ENCODE assay signal across 8 cellular contexts in genomic region chr11:43987384-43988039, GRCh38. TPM values are rescaled to one million over a fixed set of nuclear protein-coding genes. Genes with fewer than 3 reads are reported as not detected.
DNase-seq lines count a peak whose midpoint lies in the region; ATAC-seq, FAIRE-seq and TF ChIP-seq lines count a peak whose summit lies in the region.

No MANE protein-coding gene starts in this region.

- BruUV-seq in endothelial cell of umbilical vein (replicated peaks; lab: Mats Ljungman, UMichigan): no TSS peak

- no peaks in the 10 kb centered on the region for H3K4me1 ChIP-seq in endothelial cell of umbilical vein (ENCODE audit: control insufficient read depth, extremely low read depth, insufficient read depth, low read length)
- H3K4me1 ChIP-seq in suprapubic skin: peaks cover 23% of the 10 kb centered on the region

- POLR2A ChIA-PET in endothelial cell of umbilical vein (lab: Charles Lee): no interaction called here
- POLR2A ChIA-PET in GM10248 (lab: Yijun Ruan, JAX): no interaction called here

- 27% methylated on average over 9 of the region's 17 CpGs for WGBS in suprapubic skin

- TF ChIP-seq CTCF in endothelial cell of umbilical vein (IDR thresholded peaks at IDR 0.05; ENCODE audit: extremely low read depth in 1 of 2, insufficient read depth in 1 of 2, low read depth in 1 of 2, low read length in 2 of 2): no peak
- no peak for TF ChIP-seq CTCF in suprapubic skin (IDR thresholded peaks at IDR 0.05)
- TF ChIP-seq CTCF in GM10248 (IDR thresholded peaks at IDR 0.05; ENCODE audit: control extremely low read depth, extremely low read depth, low read depth, missing control alignments): no peak

- H3K9me3 ChIP-seq in MG63: no peaks in the 10 kb centered on the region
- no peaks in the 10 kb centered on the region for H3K9me3 ChIP-seq in endothelial cell of umbilical vein (replicated peaks; ENCODE audit: control insufficient read depth, insufficient read depth, low read length)
- no peaks in the 10 kb centered on the region for H3K9me3 ChIP-seq in suprapubic skin

- H3K27ac ChIP-seq in endothelial cell of umbilical vein (ENCODE audit: insufficient read depth, low read depth, low read length) (no peak overlapping the region), suprapubic skin (peak overlapping the region; percentile 33)

- ATAC-seq in HG03354 (IDR thresholded peaks at IDR 0.05; ENCODE audit: poor library complexity, severe bottlenecking, unreplicated experiment): no peak

- dilution Hi-C loops in endothelial cell of umbilical vein (cut with MboI; ENCODE audit: extremely low pct_ligation_motif_present, low sequenced_read_pairs): no loop called here

- CTCF ChIA-PET in endothelial cell of umbilical vein (lab: Charles Lee) (interaction anchor here (0.8 to 1.6 kb wide), 2 partner anchors 14 to 50 kb away, joined by 3 read pairs; no protein-coding TSS in a partner anchor), GM10248 (lab: Yijun Ruan, JAX) (no interaction called here)

- no peak for TF ChIP-seq EP300 in suprapubic skin (IDR thresholded peaks at IDR 0.05)

- H3K9ac ChIP-seq in endothelial cell of umbilical vein (replicated peaks; ENCODE audit: extremely low read depth, insufficient read depth, low read length): no peak overlapping the region

- no peak for FAIRE-seq in endothelial cell of umbilical vein (lab: Jason Lieb, UNC)

- intact Hi-C loops in endothelial cell of umbilical vein (cut with micrococcal nuclease): no loop called here

- no peak overlapping the region for H3K4me3 ChIP-seq in MG63
- H3K4me3 ChIP-seq in endothelial cell of umbilical vein (replicated peaks in 1 of 3; ENCODE audit: insufficient read depth in 1 of 3, low read depth in 1 of 3, low read length in 3 of 3): no peak overlapping the region
- no peak overlapping the region for H3K4me3 ChIP-seq in suprapubic skin

- no peak overlapping the region for H2AFZ ChIP-seq in endothelial cell of umbilical vein (ENCODE audit: low read depth, low read length)

- no peaks in the 10 kb centered on the region for H3K27me3 ChIP-seq in MG63
- H3K27me3 ChIP-seq in endothelial cell of umbilical vein (ENCODE audit: control insufficient read depth in 2 of 2, insufficient read depth in 2 of 2, low read length in 2 of 2): peaks cover 0 to 18% of the 10 kb centered on the region in 2 experiments
- H3K27me3 ChIP-seq in suprapubic skin: peaks cover 2% of the 10 kb centered on the region

- DNase-seq in MG63 (peak; percentile 91), endothelial cell of umbilical vein (ENCODE audit: low read depth, low spot score) (peak; percentile 47), medulla oblongata (ENCODE audit: extremely low spot score) (peak; percentile 74), suprapubic skin (ENCODE audit: low spot score in 2 of 2) (peak; percentile 85 to 87), GM10248 (ENCODE audit: extremely low spot score) (no peak), NCI-H1105 treated with DMSO at 0.1 percent for 48 hours (lab: John Stamatoyannopoulos, UW) (no peak), NCI-H187 treated with DMSO at 0.1 percent for 48 hours (lab: John Stamatoyannopoulos, UW) (no peak)

- H3K9me1 ChIP-seq in endothelial cell of umbilical vein (replicated peaks; ENCODE audit: control insufficient read depth, extremely low read depth, insufficient read depth, low read length): no peaks in the 10 kb centered on the region

- H4K20me1 ChIP-seq in endothelial cell of umbilical vein (replicated peaks; ENCODE audit: control insufficient read depth, extremely low read depth, insufficient read depth, low read length): no peaks in the 10 kb centered on the region

- H3K4me2 ChIP-seq in endothelial cell of umbilical vein (ENCODE audit: insufficient read depth, low read length): no peak overlapping the region

- H3K79me2 ChIP-seq in endothelial cell of umbilical vein (ENCODE audit: control insufficient read depth, insufficient read depth, low read length): no peaks in the 10 kb centered on the region

- no peaks in the 10 kb centered on the region for H3K36me3 ChIP-seq in MG63
- H3K36me3 ChIP-seq in endothelial cell of umbilical vein (ENCODE audit: control insufficient read depth in 2 of 2, extremely low read depth in 1 of 2, insufficient read depth in 2 of 2, low read length in 2 of 2): no peaks in the 10 kb centered on the region
- no peaks in the 10 kb centered on the region for H3K36me3 ChIP-seq in suprapubic skin

- TF ChIP-seq POLR2A in endothelial cell of umbilical vein (IDR thresholded peaks at IDR 0.05; ENCODE audit: low read depth, low read length) (no peak), suprapubic skin (IDR thresholded peaks at IDR 0.05) (no peak)

TF ChIP-seq in endothelial cell of umbilical vein, 7 proteins besides CTCF, POLR2A, EP300 and RAD21:
- TF ChIP-seq MAX (IDR thresholded peaks at IDR 0.05; ENCODE audit: insufficient read depth, insufficient read length) (no peak), MYC (IDR thresholded peaks at IDR 0.05; ENCODE audit: low read depth, low read length) (no peak), JUN (IDR thresholded peaks at IDR 0.05; ENCODE audit: borderline replicate concordance, insufficient read depth, insufficient read length, low read depth) (no peak), POLR2AphosphoS5 (IDR thresholded peaks at IDR 0.05; ENCODE audit: insufficient read depth, low read depth, low read length) (no peak), GATA2 (IDR thresholded peaks at IDR 0.05; ENCODE audit: insufficient read depth, insufficient read length, low read depth, low read length) (no peak), FOS (IDR thresholded peaks at IDR 0.05; ENCODE audit: borderline replicate concordance, insufficient read depth, low read length) (no peak), EZH2 (IDR thresholded peaks at IDR 0.05; ENCODE audit: borderline replicate concordance, low read depth, low read length, severe bottlenecking) (no peak)

RNA-seq across cellular contexts. Expression of gene C11orf96, which starts 45.1 kb away (rescaled TPM):
- 0.54 and 0.86 TPM in 2 replicates for total RNA-seq in MG63 (2014; rRNA removed; shearing (Covaris generic); ENCODE audit: low replicate concordance)
- total RNA-seq in endothelial cell of umbilical vein: 2.4 and 3.8 TPM in 2 replicates
- polyA plus RNA-seq in endothelial cell of umbilical vein: 7.5 and 8.8 TPM in 2 replicates
- polyA plus RNA-seq in endothelial cell of umbilical vein (2011; cell fraction: cytosol; rRNA removed): 4.8 and 8.3 TPM in 2 replicates
- polyA plus RNA-seq in endothelial cell of umbilical vein (2011; cell fraction: nucleus; rRNA removed): 5.8 and 6.9 TPM in 2 replicates
- 7.9 and 12.5 TPM in 2 replicates for polyA plus RNA-seq in endothelial cell of umbilical vein (2012)
- polyA minus RNA-seq in endothelial cell of umbilical vein: 0.70 and 1.3 TPM in 2 replicates
- not detected for polyA minus RNA-seq in endothelial cell of umbilical vein (2011; cell fraction: cytosol; rRNA and poly(A)+ RNA removed)
- 1.9 and 4.9 TPM in 2 replicates for polyA minus RNA-seq in endothelial cell of umbilical vein (2011; cell fraction: nucleus; rRNA and poly(A)+ RNA removed)
- 10 to 100 TPM; 12.2 to 38.5 (median 28.1) TPM for total RNA-seq in suprapubic skin

Comparison
In these comparisons a context has a peak if more than half of its experiments do, and no peak if none do; other contexts are left out.
1. DNase-seq: peak in MG63 (single experiment), endothelial cell of umbilical vein (single experiment), medulla oblongata (single experiment) and suprapubic skin (2 of 2); none in GM10248 (single experiment), NCI-H1105 treated with DMSO at 0.1 percent for 48 hours (single experiment) and NCI-H187 treated with DMSO at 0.1 percent for 48 hours (single experiment).